9 cellular contexts compared by ENCODE assay signal in the genomic region with DNA sequence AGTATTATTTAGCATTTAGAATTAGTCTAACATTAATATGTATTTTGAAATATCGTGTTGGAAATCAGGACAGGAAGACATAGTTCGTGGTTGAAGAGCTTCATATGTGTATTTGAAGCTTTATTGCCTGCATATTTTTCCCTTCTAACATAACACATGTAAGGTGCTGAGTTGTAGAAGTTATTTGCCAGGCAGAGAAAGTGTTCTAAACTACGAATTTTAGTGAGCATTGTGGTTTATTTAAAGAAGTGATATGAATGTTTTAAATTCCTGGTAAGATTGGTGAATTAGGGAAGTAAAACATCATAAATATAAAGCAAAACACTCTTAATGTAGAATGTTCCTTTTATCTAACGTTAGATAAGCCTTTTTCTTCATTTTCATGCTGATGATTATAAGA. TPM values are rescaled to one million over a fixed set of nuclear protein-coding genes. Genes with fewer than 3 reads are reported as not detected.
A peak's percentile ranks its signal among the peaks of the same experiment; 100 is the strongest.
DNase-seq lines count a peak whose midpoint lies in the region; ATAC-seq and TF ChIP-seq lines count a peak whose summit lies in the region.
"Had no signal": no experiment of that assay in that cellular context is flagged by ENCODE, and none has a peak within 500 bp of the region (broad histone marks: within the 10 kb centered on the region; RNA-seq: fewer than 3 reads in every experiment).

No MANE protein-coding gene starts in this region.

- DNase-seq in heart right ventricle, result no peak
- DNase-seq in left ventricle myocardium superior, result no peak
- DNase-seq in activated B cell treated with CpG ODN at 0.5 μM for 24 hours, result no peak
- DNase-seq in upper lobe of right lung, result no peak
- no peak for DNase-seq in GM23248
- DNase-seq in T-helper 9 cell, result no peak
- no peak for DNase-seq in SW 1271 (lab: John Stamatoyannopoulos, UW)
- DNase-seq: Caco-2 had no signal

- peak overlapping the region in 3 of 10 donors; percentile 87 to 98 (median 97) for H3K27ac ChIP-seq in heart right ventricle
- peak overlapping the region; percentile 22 to 97 (median 60) for H3K27ac ChIP-seq in gastroesophageal sphincter
- no peak overlapping the region for H3K27ac ChIP-seq in upper lobe of right lung
- no peak overlapping the region for H3K27ac ChIP-seq in GM23248

- TF ChIP-seq EP300 in gastroesophageal sphincter (IDR thresholded peaks at IDR 0.05), result no peak

- no peaks in the 10 kb centered on the region for H3K27me3 Mint-ChIP-seq in activated B cell treated with CpG ODN at 0.5 μM for 24 hours

- H3K36me3 ChIP-seq in heart right ventricle (peaks cover 0 to 22% (median 0%) of the 10 kb centered on the region in 9 donors), gastroesophageal sphincter (peaks cover 0 to 7% of the 10 kb centered on the region in 2 donors), upper lobe of right lung (no peaks in the 10 kb centered on the region), GM23248 (ENCODE audit: low read depth) (no peaks in the 10 kb centered on the region)

- no peak overlapping the region for H3K9ac ChIP-seq in GM23248

- H4K20me1 ChIP-seq in GM23248 (ENCODE audit: insufficient read depth), result no peaks in the 10 kb centered on the region

- H3K9me2 ChIP-seq in GM23248 (ENCODE audit: insufficient read depth), result no peaks in the 10 kb centered on the region

- intact Hi-C loops in heart right ventricle (cut with DNase I) (loop anchor here (5.0 to 10.0 kb wide), 8 partner anchors 46 to 84 kb away; no protein-coding TSS in a partner anchor), left ventricle myocardium superior (cut with micrococcal nuclease) (loop anchor here (10.0 kb wide), 1 partner anchor 62 kb away; no protein-coding TSS in a partner anchor), activated B cell treated with CpG ODN at 0.5 μM for 24 hours (cut with micrococcal nuclease) (no loop called here), upper lobe of right lung (cut with DNase I) (no loop called here)

- H3K4me1 Mint-ChIP-seq in activated B cell treated with CpG ODN at 0.5 μM for 24 hours, result peaks cover 69% of the 10 kb centered on the region

- H3K79me2 ChIP-seq in GM23248 (ENCODE audit: insufficient read depth), result peaks cover 37% of the 10 kb centered on the region

- POLR2A ChIA-PET in activated B cell treated with CpG ODN at 0.5 μM for 24 hours (lab: Charles Lee), result interaction anchor here (0.6 to 11.4 kb wide), 3 partner anchors 11 to 83 kb away, joined by 3 to 256 read pairs (median 3); no protein-coding TSS in a partner anchor

- no peaks in the 10 kb centered on the region for H3K27me3 ChIP-seq in heart right ventricle
- H3K27me3 ChIP-seq in gastroesophageal sphincter, result no peaks in the 10 kb centered on the region
- H3K27me3 ChIP-seq in upper lobe of right lung, result no peaks in the 10 kb centered on the region
- H3K27me3 ChIP-seq in GM23248 (replicated peaks; ENCODE audit: insufficient read depth), result no peaks in the 10 kb centered on the region

- CTCF ChIA-PET in activated B cell treated with CpG ODN at 0.5 μM for 24 hours (lab: Charles Lee), result interaction anchor here (1.0 kb wide), 1 partner anchor 64 kb away, joined by 3 read pairs; no protein-coding TSS in a partner anchor

- H3K4me1 ChIP-seq in heart right ventricle (peaks cover 0 to 66% (median 56%) of the 10 kb centered on the region in 9 donors), gastroesophageal sphincter (peaks cover 6 to 74% (median 7%) of the 10 kb centered on the region in 3 donors), upper lobe of right lung (peaks cover 53% of the 10 kb centered on the region), GM23248 (ENCODE audit: insufficient read depth) (peaks cover 8% of the 10 kb centered on the region; the same call in 1 of the 2 replicates)

- H3K4me2 ChIP-seq in GM23248 (ENCODE audit: unreplicated experiment), result no peak overlapping the region

- peak overlapping the region; percentile 99 for H3K4me3 Mint-ChIP-seq in activated B cell treated with CpG ODN at 0.5 μM for 24 hours

- in situ Hi-C loops in GM23248 (cut with MboI), result no loop called here

- H3F3A ChIP-seq in GM23248 (ENCODE audit: insufficient read depth), result peaks cover 18% of the 10 kb centered on the region

- TF ChIP-seq POLR2A in gastroesophageal sphincter (IDR thresholded peaks at IDR 0.05), result no peak

- H3K4me3 ChIP-seq in heart right ventricle (peak overlapping the region in 8 of 10 donors; percentile 68 to 99 (median 90)), gastroesophageal sphincter (peak overlapping the region; percentile 69 to 82), upper lobe of right lung (peak overlapping the region; percentile 96), GM23248 (no peak overlapping the region)

- ATAC-seq in heart right ventricle (no peak), left ventricle myocardium superior (no peak), activated B cell treated with CpG ODN at 0.5 μM for 24 hours (ENCODE audit: low read depth) (no peak), gastroesophageal sphincter (no peak), upper lobe of right lung (no peak)

- peak overlapping the region; percentile 96 for H3K27ac Mint-ChIP-seq in activated B cell treated with CpG ODN at 0.5 μM for 24 hours

- H3K36me3 Mint-ChIP-seq in activated B cell treated with CpG ODN at 0.5 μM for 24 hours (ENCODE audit: low read depth), result peaks cover 55% of the 10 kb centered on the region

- TF ChIP-seq CTCF in heart right ventricle (IDR thresholded peaks at IDR 0.05) (no peak), activated B cell treated with CpG ODN at 0.5 μM for 24 hours (IDR thresholded peaks at IDR 0.05) (no peak), gastroesophageal sphincter (IDR thresholded peaks at IDR 0.05) (no peak), upper lobe of right lung (IDR thresholded peaks at IDR 0.05) (no peak)

- WGBS in heart right ventricle, 2 donors, result 30 to 32% methylated on average over 4 of the region's 4 CpGs
- 16 to 19% methylated on average over 4 of the region's 4 CpGs for WGBS in gastroesophageal sphincter (ENCODE audit: low coverage in 1 of 2), 2 donors
- WGBS in GM23248 (ENCODE audit: low coverage in 1 of 2, low lambda C conversion rate in 2 of 2, missing lambda C conversion rate in 2 of 2), 2 experiments, result 62 to 66% methylated on average over 4 of the region's 4 CpGs

- H2AFZ ChIP-seq in GM23248, result no peak overlapping the region

- H3K9me3 ChIP-seq in heart right ventricle (no peaks in the 10 kb centered on the region), gastroesophageal sphincter (no peaks in the 10 kb centered on the region), upper lobe of right lung (no peaks in the 10 kb centered on the region), GM23248 (ENCODE audit: low read depth) (no peaks in the 10 kb centered on the region)
- H3K9me3 ChIP-seq: Caco-2 had no signal

- H3K9me3 Mint-ChIP-seq in activated B cell treated with CpG ODN at 0.5 μM for 24 hours, result no peaks in the 10 kb centered on the region

RNA-seq across cellular contexts. Expression of a gene that starts 2.5 kb away (rescaled TPM):
- total RNA-seq in heart right ventricle (100 to 1,000 TPM in 3 of 10 donors, 10 to 100 TPM in 7; 55.1 to 159 (median 89.3) TPM), left ventricle myocardium superior (143 TPM), activated B cell treated with CpG ODN at 0.5 μM for 24 hours (90.9 and 95.7 TPM in 2 replicates), gastroesophageal sphincter (100 to 1,000 TPM; 149 to 332 (median 182) TPM), upper lobe of right lung (96.5 TPM)
- polyA plus RNA-seq in heart right ventricle (10 to 100 TPM; 21.6 to 35.8 TPM), GM23248 (2016; fragmentation: Nextera tagmentation; extraction: Ambion mirVana) (1.5 and 1.9 TPM in 2 replicates)
- 4.9 and 12.0 TPM in 2 replicates for total RNA-seq in GM23248 (2014; rRNA removed; shearing (Covaris generic))

Comparison
In these comparisons a context has a peak if more than half of its experiments do, and no peak if none do; other contexts are left out.
1. H3K27ac ChIP-seq: peak in gastroesophageal sphincter (4 of 4); none in upper lobe of right lung (single experiment) and GM23248 (single experiment).
2. intact Hi-C loops: an anchor here in heart right ventricle (5.0 to 10.0 kb wide) and left ventricle myocardium superior (10.0 kb wide); none called in activated B cell treated with CpG ODN at 0.5 μM for 24 hours and upper lobe of right lung.